ENCODE assay signal across 8 cellular contexts in genomic region chr3:143972495-143973351, GRCh38. TPM values are rescaled to one million over a fixed set of nuclear protein-coding genes. Genes with fewer than 3 reads are reported as not detected.
DNase-seq lines count a peak whose midpoint lies in the region; ATAC-seq and TF ChIP-seq lines count a peak whose summit lies in the region.

No MANE protein-coding gene starts in this region.

- no peaks in the 10 kb centered on the region for H3K9me3 ChIP-seq in SJCRH30 (replicated peaks)
- H3K9me3 ChIP-seq in gastroesophageal sphincter, result no peaks in the 10 kb centered on the region
- no peaks in the 10 kb centered on the region for H3K9me3 ChIP-seq in neutrophil

- H3K4me3 ChIP-seq in SJCRH30 (peak overlapping the region; percentile 66), gastroesophageal sphincter (peak overlapping the region; percentile 64 to 92), neutrophil (ENCODE audit: low read depth in 1 of 2, low read length in 1 of 2) (peak overlapping the region; percentile 92 to 98)

- DNase-seq in GM04503 (ENCODE audit: low read depth), result peak; percentile 21
- peak; percentile 88 for DNase-seq in HCEC 1CT
- DNase-seq in M059J (ENCODE audit: low read depth), result peak; percentile 90
- peak; percentile 73 to 83 for DNase-seq in SJCRH30
- peak; percentile 62 for DNase-seq in activated naive CD4-positive, alpha-beta T cell treated with anti-CD3 and anti-CD28 coated beads, Interleukin-2, amount 50 U/mL, for 16 hours
- peak in 48 of 49 donors; percentile 18 to 95 (median 72) for DNase-seq in substantia nigra (lab: John Stamatoyannopoulos, UW)

- no peaks in the 10 kb centered on the region; the same call in 1 of the 2 replicates for H3K27me3 ChIP-seq in SJCRH30
- H3K27me3 ChIP-seq in gastroesophageal sphincter, result no peaks in the 10 kb centered on the region
- no peaks in the 10 kb centered on the region for H3K27me3 ChIP-seq in neutrophil

- TF ChIP-seq EP300 in gastroesophageal sphincter (IDR thresholded peaks at IDR 0.05), result no peak

- no peak for TF ChIP-seq POLR2A in gastroesophageal sphincter (IDR thresholded peaks at IDR 0.05)

- peak; percentile 22 for ATAC-seq in gastroesophageal sphincter

- WGBS in gastroesophageal sphincter (ENCODE audit: low coverage in 1 of 2), 2 donors, result 0% methylated on average over 7 of the region's 89 CpGs; no CpG with 5 or more reads in 1 of the 2 donors

- peak; percentile 29 to 68 (median 53) for TF ChIP-seq CTCF in gastroesophageal sphincter (IDR thresholded peaks at IDR 0.05)
- TF ChIP-seq CTCF in neutrophil (IDR thresholded peaks at IDR 0.05), result no peak

- H3K36me3 ChIP-seq in SJCRH30 (no peaks in the 10 kb centered on the region), gastroesophageal sphincter (no peaks in the 10 kb centered on the region), neutrophil (no peaks in the 10 kb centered on the region)

- H3K4me1 ChIP-seq in SJCRH30, result no peaks in the 10 kb centered on the region
- H3K4me1 ChIP-seq in gastroesophageal sphincter, result peaks cover 0 to 44% (median 1%) of the 10 kb centered on the region in 3 donors
- H3K4me1 ChIP-seq in neutrophil (ENCODE audit: control insufficient read depth in 1 of 2, insufficient read depth in 1 of 2, low read depth in 1 of 2, low read length in 1 of 2), result peaks cover 47 to 51% of the 10 kb centered on the region in 2 experiments

- H3K27ac ChIP-seq in SJCRH30, result peak overlapping the region; percentile 57; the same call in 1 of the 2 replicates
- peak overlapping the region; percentile 70 to 98 (median 96) for H3K27ac ChIP-seq in gastroesophageal sphincter
- peak overlapping the region; percentile 96 for H3K27ac ChIP-seq in neutrophil
- peak overlapping the region; percentile 99 for H3K27ac ChIP-seq in substantia nigra (ENCODE audit: low read depth, low read length, poor library complexity, severe bottlenecking)

RNA-seq across cellular contexts. Expression of gene DIPK2A, which starts 1.1 kb away (rescaled TPM):
- total RNA-seq in M059J (2014; rRNA removed; shearing (Covaris generic)), result 23.2 and 23.3 TPM in 2 replicates
- 18.4 and 26.1 TPM in 2 replicates for total RNA-seq in SJCRH30 (2014; rRNA removed; shearing (Covaris generic))
- 10 to 100 TPM; 27.2 to 56.7 (median 44.2) TPM for total RNA-seq in gastroesophageal sphincter

Comparison
In these comparisons a context has a peak if more than half of its experiments do, and no peak if none do; other contexts are left out.
1. Peak in every context shown above with its lines: DNase-seq, ATAC-seq, H3K4me3 ChIP-seq and H3K27ac ChIP-seq.
2. DNase-seq: peak in every context shown above with its lines; median percentile 90 in M059J; 88 in HCEC 1CT; 78 in SJCRH30; 72 in substantia nigra; 62 in activated naive CD4-positive, alpha-beta T cell treated with anti-CD3 and anti-CD28 coated beads, Interleukin-2, amount 50 U/mL, for 16 hours; 21 in GM04503.